Comparison of ENCODE assay signal across 17 cellular contexts in genomic region chr7:72476608-72477305, GRCh38.
DNase-seq lines count a peak whose midpoint lies in the region; ATAC-seq and TF ChIP-seq lines count a peak whose summit lies in the region.
"Had no signal": no experiment of that assay in that cellular context is flagged by ENCODE, and none has a peak within 500 bp of the region (broad histone marks: within the 10 kb centered on the region; RNA-seq: fewer than 3 reads in every experiment).

No MANE protein-coding gene starts in this region.

- no peak overlapping the region for H2AFZ ChIP-seq in HCT116 (ENCODE audit: low read depth, low read length, poor library complexity, severe bottlenecking)
- H2AFZ ChIP-seq: GM23248 had no signal

- no peaks in the 10 kb centered on the region for H3K9me2 ChIP-seq in HCT116 (ENCODE audit: insufficient read depth)

- no TSS peak for BruUV-seq in HCT116 (replicated peaks; lab: Mats Ljungman, UMichigan)

- no peak overlapping the region for H3K9ac ChIP-seq in HCT116 (ENCODE audit: low read length)
- H3K9ac ChIP-seq: GM23248 had no signal

- no peak overlapping the region for H3K4me2 ChIP-seq in HCT116 (ENCODE audit: low read length)

- no peak overlapping the region for H3K4me3 Mint-ChIP-seq in chondrocyte (ENCODE audit: unreplicated experiment)
- H3K4me3 Mint-ChIP-seq in neural crest cell: no peak overlapping the region
- no peak overlapping the region for H3K4me3 Mint-ChIP-seq in nephron progenitor cell
- H3K4me3 Mint-ChIP-seq: CD8-positive, alpha-beta T cell had no signal

- no peak for ATAC-seq in HCT116
- ATAC-seq: CD8-positive, alpha-beta T cell had no signal

- H3K4me1 Mint-ChIP-seq in chondrocyte (ENCODE audit: low read depth) (no peaks in the 10 kb centered on the region), neural crest cell (no peaks in the 10 kb centered on the region), nephron progenitor cell (no peaks in the 10 kb centered on the region)

- H3K27ac Mint-ChIP-seq in chondrocyte (ENCODE audit: unreplicated experiment): no peak overlapping the region
- H3K27ac Mint-ChIP-seq in neural crest cell (ENCODE audit: unreplicated experiment): no peak overlapping the region
- no peak overlapping the region for H3K27ac Mint-ChIP-seq in nephron progenitor cell
- H3K27ac Mint-ChIP-seq: CD8-positive, alpha-beta T cell had no signal

- no peak overlapping the region for H3K27ac ChIP-seq in HCT116 (ENCODE audit: low read depth, low read length)
- H3K27ac ChIP-seq: GM23248 had no signal

- no peaks in the 10 kb centered on the region for H3K36me3 ChIP-seq in GM06990 (ENCODE audit: control insufficient read depth, insufficient read depth, low read length)
- H3K36me3 ChIP-seq in HCT116 (ENCODE audit: control insufficient read depth in 1 of 2, insufficient read depth in 2 of 2, low read length in 2 of 2): no peaks in the 10 kb centered on the region
- H3K36me3 ChIP-seq: MG63 had no signal

- no peaks in the 10 kb centered on the region for H3K36me3 Mint-ChIP-seq in chondrocyte (ENCODE audit: low read depth)
- H3K36me3 Mint-ChIP-seq in neural crest cell (ENCODE audit: low read depth): peaks cover 2% of the 10 kb centered on the region
- no peaks in the 10 kb centered on the region for H3K36me3 Mint-ChIP-seq in nephron progenitor cell (ENCODE audit: low read depth)
- H3K36me3 Mint-ChIP-seq: CD8-positive, alpha-beta T cell had no signal

- no peaks in the 10 kb centered on the region for H3K4me1 ChIP-seq in HCT116 (ENCODE audit: control insufficient read depth in 1 of 2, insufficient read depth in 2 of 2, low read length in 2 of 2)

- intact Hi-C loops in HCT116 (cut with micrococcal nuclease): no loop called here

- CTCF ChIA-PET in HCT116 (lab: Charles Lee): interaction anchor here (1.1 to 1.4 kb wide), 2 partner anchors 10 to 17 kb away, joined by 3 read pairs; no protein-coding TSS in a partner anchor

- no peak overlapping the region for H3K4me3 ChIP-seq in GM06990 (replicated peaks; ENCODE audit: low read depth, low read length)
- H3K4me3 ChIP-seq in HCT116 (replicated peaks in 1 of 2; ENCODE audit: low read depth in 1 of 2, low read length in 2 of 2): no peak overlapping the region
- H3K4me3 ChIP-seq: GM23248, MG63 had no signal

- no peaks in the 10 kb centered on the region for H3K79me2 ChIP-seq in HCT116 (ENCODE audit: insufficient read depth, low read length)

- DNase-seq in GM06990 (ENCODE audit: extremely low read depth, insufficient read length): no peak
- DNase-seq in HCT116 (ENCODE audit: low read depth, low spot score): no peak
- DNase-seq in chondrocyte (ENCODE audit: low spot score): no peak
- DNase-seq in neural crest cell (ENCODE audit: low read depth, low spot score): no peak
- DNase-seq in DMS53 (lab: John Stamatoyannopoulos, UW): no peak
- DNase-seq in NCI-H1436 treated with DMSO at 0.1 percent for 48 hours (lab: John Stamatoyannopoulos, UW): no peak
- no peak for DNase-seq in nephron progenitor cell
- DNase-seq: CD8-positive, alpha-beta T cell; GM23248; KBM-7; MG63; NCI-H1092 treated with DMSO at 0.1 percent for 48 hours; NCI-H1694 treated with DMSO at 0.1 percent for 48 hours; NCI-H2171; NCI-H446 treated with DMSO at 0.1 percent for 48 hours; NCI-H774; SHP77 had no signal

- TF ChIP-seq CTCF in GM06990 (IDR thresholded peaks at IDR 0.05; ENCODE audit: insufficient read depth, low read length, poor library complexity, severe bottlenecking) (peak; percentile 3), HCT116 (IDR thresholded peaks at IDR 0.05 in 2 of 3, conservative IDR thresholded peaks at IDR 0.05 in 1 of 3; ENCODE audit: borderline replicate concordance in 1 of 3, insufficient read depth in 1 of 3, low read depth in 2 of 3, low read length in 2 of 3) (peak in 2 of 3 experiments; percentile 27 to 39; a peak in 4 of 6 replicates), chondrocyte (IDR thresholded peaks at IDR 0.05) (peak; percentile 31), neural crest cell (conservative IDR thresholded peaks at IDR 0.05) (peak; percentile 24), nephron progenitor cell (IDR thresholded peaks at IDR 0.05) (no peak)

- H3K9me3 Mint-ChIP-seq in chondrocyte (ENCODE audit: low read depth): peaks cover 12% of the 10 kb centered on the region
- peaks cover 9% of the 10 kb centered on the region for H3K9me3 Mint-ChIP-seq in neural crest cell
- H3K9me3 Mint-ChIP-seq in nephron progenitor cell: peaks cover 19% of the 10 kb centered on the region

- POLR2A ChIA-PET in HCT116 (lab: Charles Lee): no interaction called here

- H3K9me3 ChIP-seq in HCT116 (ENCODE audit: control insufficient read depth in 1 of 2, insufficient read depth in 1 of 2, low read depth in 1 of 2, low read length in 2 of 2): no peaks in the 10 kb centered on the region
- H3K9me3 ChIP-seq: MG63 had no signal

- H4K20me1 ChIP-seq in HCT116 (ENCODE audit: insufficient read depth): no peaks in the 10 kb centered on the region

- TF ChIP-seq RAD21 in HCT116 (IDR thresholded peaks at IDR 0.05; ENCODE audit: low read depth): no peak; the same call in 1 of the 2 replicates

- H3K27me3 Mint-ChIP-seq in chondrocyte (ENCODE audit: low read depth): peaks cover 7% of the 10 kb centered on the region
- peaks cover 2% of the 10 kb centered on the region for H3K27me3 Mint-ChIP-seq in neural crest cell (ENCODE audit: low read depth)
- H3K27me3 Mint-ChIP-seq in nephron progenitor cell (ENCODE audit: low read depth, poor library complexity): peaks cover 12% of the 10 kb centered on the region

- TF ChIP-seq POLR2A in HCT116 (IDR thresholded peaks at IDR 0.05; ENCODE audit: borderline replicate concordance, extremely low read depth, insufficient read depth, insufficient read length): no peak

- H3K27me3 ChIP-seq in GM06990 (replicated peaks; ENCODE audit: control insufficient read depth, insufficient read depth, low read length) (no peaks in the 10 kb centered on the region), HCT116 (ENCODE audit: insufficient read depth, low read length) (no peaks in the 10 kb centered on the region)
- H3K27me3 ChIP-seq: MG63 had no signal

- RAD21 ChIA-PET in HCT116 (lab: Charles Lee; ENCODE audit: low non-redundant PET in 1 of 2, low total read pairs in 2 of 2, uncharacterized antibody in 2 of 2, unreplicated experiment in 2 of 2): no interaction called here

TF ChIP-seq in HCT116, 20 proteins besides CTCF, POLR2A, EP300 and RAD21:
- TF ChIP-seq SIN3A (IDR thresholded peaks at IDR 0.05; ENCODE audit: low read depth): no peak
- no peak for TF ChIP-seq FOSL1 (IDR thresholded peaks at IDR 0.05; ENCODE audit: low read depth)
- no peak for TF ChIP-seq SRF (IDR thresholded peaks at IDR 0.05; ENCODE audit: low read depth)
- no peak for TF ChIP-seq EGR1 (IDR thresholded peaks at IDR 0.05; ENCODE audit: low read depth)
- no peak for TF ChIP-seq ZBTB33 (IDR thresholded peaks at IDR 0.05; ENCODE audit: extremely low read depth, insufficient replicate concordance, low read length)
- no peak for TF ChIP-seq ATF3 (IDR thresholded peaks at IDR 0.05)
- TF ChIP-seq MAX (IDR thresholded peaks at IDR 0.05): no peak
- TF ChIP-seq EZH2 (IDR thresholded peaks at IDR 0.05): no peak
- no peak for TF ChIP-seq YY1 (IDR thresholded peaks at IDR 0.05; ENCODE audit: extremely low read depth, insufficient replicate concordance, low read depth, low read length)
